2 cellular contexts compared by ENCODE assay signal in genomic region chr3:140948460-140949249, GRCh38.
A peak's percentile ranks its signal among the peaks of the same experiment; 100 is the strongest.
TF ChIP-seq lines count a peak whose summit lies in the region.

No MANE protein-coding gene starts in this region.

TF ChIP-seq in HepG2, 621 proteins besides CTCF, POLR2A, EP300 and RAD21 (continues in another document):
- TF ChIP-seq ZNF280D (CRISPR knock-in tag; IDR thresholded peaks at IDR 0.05) (peak; percentile 40; the same call in 1 of the 2 replicates), SOX5 (CRISPR knock-in tag; IDR thresholded peaks at IDR 0.05; ENCODE audit: borderline replicate concordance) (peak; percentile 35; the same call in 1 of the 2 replicates), FOXP4 (CRISPR knock-in tag; IDR thresholded peaks at IDR 0.05) (peak; percentile 68), THAP11 (CRISPR knock-in tag; IDR thresholded peaks at IDR 0.05) (0 out of 2 replicates have a peak, but pooled peaks have one; percentile 22), MAFF (IDR thresholded peaks at IDR 0.05; ENCODE audit: low read depth, low read length) (peak; percentile 61; the same call in 1 of the 2 replicates), DBP (CRISPR knock-in tag; IDR thresholded peaks at IDR 0.05; ENCODE audit: not compliant biosample characterization) (no peak), ZNF12 (CRISPR knock-in tag; IDR thresholded peaks at IDR 0.05) (peak; percentile 84; the same call in 1 of the 2 replicates), SOX13 (IDR thresholded peaks at IDR 0.05) (no peak), SOX13 (CRISPR knock-in tag; conservative IDR thresholded peaks at IDR 0.05 in 1 of 2, IDR thresholded peaks at IDR 0.05 in 1 of 2) (peak in 1 of 2 experiments; percentile 28; a peak in 1 of 4 replicates), MED1 (CRISPR knock-in tag; IDR thresholded peaks at IDR 0.05) (0 out of 2 replicates have a peak, but pooled peaks have one; percentile 18), ATF4 (CRISPR knock-in tag; IDR thresholded peaks at IDR 0.05) (peak in 1 of 2 experiments; percentile 58; a peak in 1 of 4 replicates), GTF2F1 (IDR thresholded peaks at IDR 0.05; ENCODE audit: low read length) (no peak), GATAD2A (CRISPR knock-in tag; IDR thresholded peaks at IDR 0.05) (peak; percentile 81), NCOA2 (CRISPR knock-in tag; IDR thresholded peaks at IDR 0.05) (peak; percentile 38; the same call in 1 of the 2 replicates), MAFK (conservative IDR thresholded peaks at IDR 0.05 in 1 of 2, IDR thresholded peaks at IDR 0.05 in 1 of 2; ENCODE audit: low read length in 2 of 2) (peak; percentile 47 to 75; a peak in 3 of 4 replicates), RXRA (CRISPR knock-in tag; IDR thresholded peaks at IDR 0.05) (no peak), FOXA3 (CRISPR knock-in tag; IDR thresholded peaks at IDR 0.05) (peak; percentile 54), FOXP1 (IDR thresholded peaks at IDR 0.05) (no peak), FOXP1 (CRISPR knock-in tag; IDR thresholded peaks at IDR 0.05) (peak; percentile 38; the same call in 1 of the 2 replicates), ZNF589 (CRISPR knock-in tag; conservative IDR thresholded peaks at IDR 0.05) (no peak)

TF ChIP-seq in WTC11, 78 proteins besides CTCF, POLR2A, EP300 and RAD21:
- TF ChIP-seq GABPB1 (CRISPR knock-in tag; IDR thresholded peaks at IDR 0.05) = 0 out of 2 replicates have a peak, but pooled peaks have one; percentile 15
- no peak for TF ChIP-seq JUN (CRISPR knock-in tag; IDR thresholded peaks at IDR 0.05)
